1 cellular context compared by ENCODE assay signal in the genomic region with DNA sequence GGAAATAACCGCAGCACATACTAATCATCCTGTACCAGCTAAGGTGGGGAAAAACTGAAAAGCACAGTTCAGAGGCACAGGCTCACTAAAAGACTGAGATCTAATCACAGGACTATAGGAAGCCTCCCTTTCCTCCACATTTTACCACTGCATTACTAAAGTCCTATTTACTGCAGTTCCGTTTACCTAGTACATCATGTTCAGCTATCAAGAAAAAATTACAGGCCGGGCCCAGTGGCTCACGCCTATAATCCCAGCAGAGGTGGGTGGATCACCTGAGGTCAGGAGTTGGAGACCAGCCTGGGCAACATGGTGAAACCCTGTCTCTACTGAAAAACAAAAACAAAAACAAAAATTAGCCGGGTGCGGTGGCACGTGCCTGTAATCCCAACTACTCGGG.
TF ChIP-seq lines count a peak whose summit lies in the region.

No MANE protein-coding gene starts in this region.

TF ChIP-seq in HepG2, 621 proteins besides CTCF, POLR2A, EP300 and RAD21:
- no peak for TF ChIP-seq CENPT (CRISPR knock-in tag; IDR thresholded peaks at IDR 0.05; ENCODE audit: low read depth)
- TF ChIP-seq, protein P1, sequence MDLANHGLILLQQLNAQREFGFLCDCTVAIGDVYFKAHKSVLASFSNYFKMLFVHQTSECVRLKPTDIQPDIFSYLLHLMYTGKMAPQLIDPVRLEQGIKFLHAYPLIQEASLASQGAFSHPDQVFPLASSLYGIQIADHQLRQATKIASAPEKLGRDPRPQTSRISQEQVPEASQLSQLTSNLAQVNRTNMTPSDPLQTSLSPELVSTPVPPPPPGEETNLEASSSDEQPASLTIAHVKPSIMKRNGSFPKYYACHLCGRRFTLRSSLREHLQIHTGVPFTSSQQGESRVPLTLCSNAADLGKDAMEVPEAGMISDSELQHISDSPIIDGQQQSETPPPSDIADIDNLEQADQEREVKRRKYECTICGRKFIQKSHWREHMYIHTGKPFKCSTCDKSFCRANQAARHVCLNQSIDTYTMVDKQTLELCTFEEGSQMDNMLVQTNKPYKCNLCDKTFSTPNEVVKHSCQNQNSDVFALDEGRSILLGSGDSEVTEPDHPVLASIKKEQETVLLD (CRISPR knock-in tag; IDR thresholded peaks at IDR 0.05; ENCODE audit: low read depth): no peak
- no peak for TF ChIP-seq ATM (IDR thresholded peaks at IDR 0.05; ENCODE audit: borderline replicate concordance)
- no peak for TF ChIP-seq RARA (CRISPR knock-in tag; IDR thresholded peaks at IDR 0.05)
- TF ChIP-seq ZBTB20 (CRISPR knock-in tag; IDR thresholded peaks at IDR 0.05; ENCODE audit: borderline replicate concordance, low read depth): no peak
- TF ChIP-seq ZSCAN22 (CRISPR knock-in tag; IDR thresholded peaks at IDR 0.05): no peak
- TF ChIP-seq, protein P2, sequence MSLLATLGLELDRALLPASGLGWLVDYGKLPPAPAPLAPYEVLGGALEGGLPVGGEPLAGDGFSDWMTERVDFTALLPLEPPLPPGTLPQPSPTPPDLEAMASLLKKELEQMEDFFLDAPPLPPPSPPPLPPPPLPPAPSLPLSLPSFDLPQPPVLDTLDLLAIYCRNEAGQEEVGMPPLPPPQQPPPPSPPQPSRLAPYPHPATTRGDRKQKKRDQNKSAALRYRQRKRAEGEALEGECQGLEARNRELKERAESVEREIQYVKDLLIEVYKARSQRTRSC (CRISPR knock-in tag; IDR thresholded peaks at IDR 0.05; ENCODE audit: low read depth): no peak
- TF ChIP-seq RFX1 (IDR thresholded peaks at IDR 0.05): no peak
- no peak for TF ChIP-seq ZNF263 (CRISPR knock-in tag; IDR thresholded peaks at IDR 0.05)
- no peak for TF ChIP-seq HES4 (CRISPR knock-in tag; IDR thresholded peaks at IDR 0.05; ENCODE audit: borderline replicate concordance)
- no peak for TF ChIP-seq NPAS2 (CRISPR knock-in tag; IDR thresholded peaks at IDR 0.05; ENCODE audit: borderline replicate concordance)
- no peak for TF ChIP-seq SETDB1 (CRISPR knock-in tag; IDR thresholded peaks at IDR 0.05; ENCODE audit: borderline replicate concordance)
